Comparison of ENCODE assay signal across 17 cellular contexts in genomic region chr5:40734986-40735385, GRCh38. TPM values are rescaled to one million over a fixed set of nuclear protein-coding genes. Genes with fewer than 3 reads are reported as not detected.
DNase-seq lines count a peak whose midpoint lies in the region; ATAC-seq, FAIRE-seq and TF ChIP-seq lines count a peak whose summit lies in the region.
"Had no signal": no experiment of that assay in that cellular context is flagged by ENCODE, and none has a peak within 500 bp of the region (broad histone marks: within the 10 kb centered on the region; RNA-seq: fewer than 3 reads in every experiment).

No MANE protein-coding gene starts in this region.

- no peaks in the 10 kb centered on the region for H3K27me3 Mint-ChIP-seq in activated CD8-positive, alpha-beta T cell treated with anti-CD3 and anti-CD28 coated beads, Interleukin-2, amount 10 ng/mL, durations not matched to agents 7 days and 5 days (ENCODE audit: low read depth)

- H3K27me3 ChIP-seq in liver (ENCODE audit: control insufficient read depth in 4 of 4, insufficient read depth in 4 of 4, low read length in 3 of 4), result no peaks in the 10 kb centered on the region
- H3K27me3 ChIP-seq in HepG2 (ENCODE audit: control insufficient read depth in 1 of 2, insufficient read depth in 2 of 2, low read length in 2 of 2), result no peaks in the 10 kb centered on the region
- H3K27me3 ChIP-seq in hepatocyte, result no peaks in the 10 kb centered on the region
- H3K27me3 ChIP-seq: SJCRH30, upper lobe of right lung had no signal

- H4K20me1 ChIP-seq in HepG2 (ENCODE audit: insufficient read depth, low read length) (peaks cover 3% of the 10 kb centered on the region; the same call in 1 of the 2 replicates), hepatocyte (ENCODE audit: insufficient read depth, poor library complexity, severe bottlenecking) (no peaks in the 10 kb centered on the region)

- POLR2A ChIA-PET in HepG2 (lab: Yijun Ruan, JAX), result no interaction called here
- POLR2A ChIA-PET in activated CD8-positive, alpha-beta T cell treated with anti-CD3 and anti-CD28 coated beads, Interleukin-2, amount 10 ng/mL, durations not matched to agents 7 days and 5 days (lab: Charles Lee), result no interaction called here

- H3K9me3 ChIP-seq in liver (ENCODE audit: control insufficient read depth in 4 of 4, low read length in 3 of 4) (peaks cover 0 to 4% (median 0%) of the 10 kb centered on the region in 4 donors), HepG2 (ENCODE audit: low read length) (no peaks in the 10 kb centered on the region), hepatocyte (ENCODE audit: low read depth) (no peaks in the 10 kb centered on the region)
- H3K9me3 ChIP-seq: upper lobe of right lung had no signal

- H3K36me3 ChIP-seq in liver (ENCODE audit: control insufficient read depth in 4 of 4, insufficient read depth in 3 of 4, low read depth in 1 of 4, low read length in 3 of 4), result peaks cover 0 to 4% (median 2%) of the 10 kb centered on the region in 4 donors
- H3K36me3 ChIP-seq in HepG2 (replicated peaks in 1 of 2; ENCODE audit: control insufficient read depth in 1 of 2, insufficient read depth in 2 of 2, low read length in 2 of 2), result peaks cover 1 to 4% of the 10 kb centered on the region in 2 experiments; a peak in 1 of 5 replicates
- H3K36me3 ChIP-seq in hepatocyte (replicated peaks; ENCODE audit: insufficient read depth, low read depth), result no peaks in the 10 kb centered on the region
- H3K36me3 ChIP-seq: upper lobe of right lung had no signal

- H3K9me2 ChIP-seq in hepatocyte (replicated peaks; ENCODE audit: insufficient read depth), result no peaks in the 10 kb centered on the region

- H3K79me2 ChIP-seq in HepG2 (ENCODE audit: insufficient read depth, low read length) (no peaks in the 10 kb centered on the region), hepatocyte (peaks cover 24% of the 10 kb centered on the region)

- H2AFZ ChIP-seq in HepG2 (ENCODE audit: low read length), result no peak overlapping the region
- H2AFZ ChIP-seq in hepatocyte, result no peak overlapping the region

- peak overlapping the region; percentile 44 for H3K27ac Mint-ChIP-seq in activated CD8-positive, alpha-beta T cell treated with anti-CD3 and anti-CD28 coated beads, Interleukin-2, amount 10 ng/mL, durations not matched to agents 7 days and 5 days

- H3K4me1 Mint-ChIP-seq in activated CD8-positive, alpha-beta T cell treated with anti-CD3 and anti-CD28 coated beads, Interleukin-2, amount 10 ng/mL, durations not matched to agents 7 days and 5 days (ENCODE audit: low read depth), result peaks cover 28% of the 10 kb centered on the region

- TF ChIP-seq EP300 in HepG2 (IDR thresholded peaks at IDR 0.05; ENCODE audit: low read depth in 2 of 2, low read length in 2 of 2), result no peak
- no peak for TF ChIP-seq EP300 in HepG2 (CRISPR knock-in tag; IDR thresholded peaks at IDR 0.05; ENCODE audit: borderline replicate concordance)

- FAIRE-seq in HepG2 (lab: Jason Lieb, UNC), result no peak

- no peak for ATAC-seq in HepG2
- no peak for ATAC-seq in activated CD8-positive, alpha-beta T cell treated with anti-CD3 and anti-CD28 coated beads, Interleukin-2, amount 10 ng/mL, durations not matched to agents 7 days and 5 days
- no peak for ATAC-seq in HG03378 (IDR thresholded peaks at IDR 0.05; ENCODE audit: unreplicated experiment)

- no peaks in the 10 kb centered on the region for H3K9me3 Mint-ChIP-seq in activated CD8-positive, alpha-beta T cell treated with anti-CD3 and anti-CD28 coated beads, Interleukin-2, amount 10 ng/mL, durations not matched to agents 7 days and 5 days (ENCODE audit: insufficient read depth)

- H3K4me2 ChIP-seq in HepG2 (ENCODE audit: low read depth, low read length) (no peak overlapping the region), hepatocyte (peak overlapping the region; percentile 39)

- TF ChIP-seq CTCF in liver (IDR thresholded peaks at IDR 0.05; ENCODE audit: low read depth, low read length, missing input control) (no peak), HepG2 (CRISPR knock-in tag; IDR thresholded peaks at IDR 0.05) (no peak), hepatocyte (IDR thresholded peaks at IDR 0.05; ENCODE audit: poor library complexity) (no peak)

- in situ Hi-C loops in HepG2 (cut with HindIII; ENCODE audit: extremely low pct_ligation_motif_present, low pct_unique_long_range_greater_than_20kb), result no loop called here

- H3K4me1 ChIP-seq in liver (ENCODE audit: control insufficient read depth in 4 of 4, insufficient read depth in 4 of 4, low read length in 3 of 4) (peaks cover 2 to 34% (median 24%) of the 10 kb centered on the region in 4 donors), HepG2 (ENCODE audit: insufficient read depth, low read length) (peaks cover 24% of the 10 kb centered on the region), hepatocyte (ENCODE audit: insufficient read depth) (peaks cover 32% of the 10 kb centered on the region)

- H3K4me3 ChIP-seq in liver (ENCODE audit: low read depth in 1 of 3, low read length in 3 of 3) (no peak overlapping the region), HepG2 (replicated peaks in 1 of 3; ENCODE audit: insufficient read depth in 1 of 3, low read depth in 2 of 3, low read length in 3 of 3) (no peak overlapping the region), hepatocyte (no peak overlapping the region)
- H3K4me3 ChIP-seq: SJCRH30, upper lobe of right lung had no signal

- H3K27ac ChIP-seq in liver (ENCODE audit: low read depth in 1 of 2, low read length in 2 of 2) (no peak overlapping the region), HepG2 (ENCODE audit: extremely low read length, insufficient read depth, low read length) (no peak overlapping the region), hepatocyte (peak overlapping the region; percentile 28)
- H3K27ac ChIP-seq: SJCRH30, upper lobe of right lung had no signal

- DNase-seq in HepG2 (ENCODE audit: low spot score) (no peak), hepatocyte (ENCODE audit: low spot score) (no peak), superior temporal gyrus (ENCODE audit: extremely low spot score) (no peak), NCI-H524 (lab: John Stamatoyannopoulos, UW) (no peak)
- DNase-seq in activated CD8-positive, alpha-beta T cell treated with anti-CD3 and anti-CD28 coated beads, Interleukin-2, amount 10 ng/mL, durations not matched to agents 7 days and 5 days, result no peak
- no peak for DNase-seq in stimulated activated CD4-positive, alpha-beta T cell treated with anti-CD3 and anti-CD28 coated beads, Interleukin-12 subunit alpha, Interleukin-12 subunit beta, amount 100 ng/mL, for 4 hours
- DNase-seq: activated CD4-positive, CD25-positive, alpha-beta regulatory T cell; caudate nucleus; DMS153; Karpas-422; NCI-H2081 treated with DMSO at 0.1 percent for 48 hours; posterior cingulate gyrus; stimulated activated CD8-positive, alpha-beta memory T cell treated with anti-CD3 and anti-CD28 coated beads, Interleukin-4, amount 100 ng/mL, for 48 hours; upper lobe of right lung had no signal

- TF ChIP-seq RAD21 in liver (IDR thresholded peaks at IDR 0.05) (no peak), HepG2 (CRISPR knock-in tag; IDR thresholded peaks at IDR 0.05) (no peak)

- TF ChIP-seq POLR2A in HepG2 (IDR thresholded peaks at IDR 0.05; ENCODE audit: insufficient read depth in 1 of 2, low read depth in 2 of 2, low read length in 2 of 2), result no peak

- 74% methylated on average over 2 of the region's 2 CpGs for WGBS in liver
- WGBS in HepG2 (ENCODE audit: low lambda C conversion rate), result 92% methylated on average over 2 of the region's 2 CpGs
- WGBS in hepatocyte (ENCODE audit: low lambda C conversion rate, missing lambda C conversion rate), result 78% methylated on average over 2 of the region's 2 CpGs

- H3K9ac ChIP-seq in liver (ENCODE audit: low read depth in 1 of 2, low read length in 2 of 2), result peak overlapping the region in 1 of 2 donors; percentile 1
- H3K9ac ChIP-seq in HepG2 (ENCODE audit: insufficient read depth, low read depth, low read length), result no peak overlapping the region

- intact Hi-C loops in HepG2 (cut with micrococcal nuclease; ENCODE audit: unreplicated experiment), result loop anchor here (5.0 kb wide), 1 partner anchor 1153 kb away; no protein-coding TSS in a partner anchor

- BruUV-seq in HepG2 (replicated peaks; lab: Mats Ljungman, UMichigan), result no TSS peak

- no peak overlapping the region for H3K4me3 Mint-ChIP-seq in activated CD8-positive, alpha-beta T cell treated with anti-CD3 and anti-CD28 coated beads, Interleukin-2, amount 10 ng/mL, durations not matched to agents 7 days and 5 days

- CTCF ChIA-PET in HepG2 (lab: Yijun Ruan, JAX; ENCODE audit: low intra/inter-chr PET ratio, low total read pairs), result no interaction called here
- CTCF ChIA-PET in activated CD8-positive, alpha-beta T cell treated with anti-CD3 and anti-CD28 coated beads, Interleukin-2, amount 10 ng/mL, durations not matched to agents 7 days and 5 days (lab: Charles Lee), result interaction anchor here (1.3 to 2.9 kb wide), 5 partner anchors 21 to 786 kb away, joined by 5 to 14 read pairs (median 7); no protein-coding TSS in a partner anchor

- peaks cover 11% of the 10 kb centered on the region for H3K36me3 Mint-ChIP-seq in activated CD8-positive, alpha-beta T cell treated with anti-CD3 and anti-CD28 coated beads, Interleukin-2, amount 10 ng/mL, durations not matched to agents 7 days and 5 days (ENCODE audit: low read depth)

RNA-seq across cellular contexts. Expression of gene TTC33, which starts 20.8 kb away (rescaled TPM):
- total RNA-seq in liver (10 to 100 TPM; 10.2 to 12.0 TPM), HepG2 (2016; rRNA removed; fragmentation: Illumina TruSeq; extraction: Trizol) (20.0 and 37.9 TPM in 2 replicates), hepatocyte (15.4 and 19.3 TPM in 2 replicates)
- polyA plus RNA-seq in liver (1 to 10 TPM; 4.3 to 4.9 TPM), HepG2 (2011; rRNA removed) (3.8 and 4.5 TPM in 2 replicates), hepatocyte (5.6 and 8.8 TPM in 2 replicates)
- total RNA-seq in HepG2 (2016; cell fraction: cytosol; rRNA removed; fragmentation: Illumina TruSeq; extraction: Trizol; ENCODE audit: low read depth), result 1.3 and 1.7 TPM in 2 replicates
- total RNA-seq in HepG2 (2016; cell fraction: insoluble cytoplasmic fraction; rRNA removed; fragmentation: Illumina TruSeq; extraction: Trizol), result 18.6 and 39.1 TPM in 2 replicates
- 4.6 and 4.8 TPM in 2 replicates for total RNA-seq in HepG2 (2016; cell fraction: membrane; rRNA removed; fragmentation: Illumina TruSeq; extraction: Trizol)
- total RNA-seq in HepG2 (2016; cell fraction: nucleus; rRNA removed; fragmentation: Illumina TruSeq; extraction: Trizol), result 9.9 and 10.9 TPM in 2 replicates
- 1.4 and 2.4 TPM in 2 replicates for polyA plus RNA-seq in HepG2 (2011; cell fraction: cytosol; rRNA removed)
- polyA plus RNA-seq in HepG2 (2011; cell fraction: nucleus; rRNA removed), result 1.2 and 2.1 TPM in 2 replicates
- polyA plus RNA-seq in HepG2 (2012), result 9.7 and 10.0 TPM in 2 replicates
- 0.32 and 0.58 TPM in 2 replicates for polyA plus RNA-seq in HepG2 (2016; cell fraction: cytosol; fragmentation: Illumina TruSeq; extraction: Trizol; ENCODE audit: low read depth)
- 21.9 and 22.3 TPM in 2 replicates for polyA plus RNA-seq in HepG2 (2016; cell fraction: insoluble cytoplasmic fraction; fragmentation: Illumina TruSeq; extraction: Trizol; ENCODE audit: low read depth)
- polyA plus RNA-seq in HepG2 (2016; cell fraction: membrane; fragmentation: Illumina TruSeq; extraction: Trizol; ENCODE audit: low read depth), result 1.8 and 2.1 TPM in 2 replicates
- 8.5 and 9.4 TPM in 2 replicates for polyA plus RNA-seq in HepG2 (2016; cell fraction: nucleus; fragmentation: Illumina TruSeq; extraction: Trizol; ENCODE audit: insufficient read depth, low read depth)
- 1.7 and 4.1 TPM in 2 replicates for polyA minus RNA-seq in HepG2 (2011; rRNA and poly(A)+ RNA removed; ENCODE audit: low replicate concordance)
- polyA minus RNA-seq in HepG2 (2011; cell fraction: cytosol; rRNA and poly(A)+ RNA removed), result 7.9 and 11.0 TPM in 2 replicates
- 12.5 and 17.9 TPM in 2 replicates for polyA minus RNA-seq in HepG2 (2011; cell fraction: nucleus; rRNA and poly(A)+ RNA removed)
- total RNA-seq in activated CD8-positive, alpha-beta T cell treated with anti-CD3 and anti-CD28 coated beads, Interleukin-2, amount 10 ng/mL, durations not matched to agents 7 days and 5 days, result 10 to 100 TPM; 13.4 to 14.0 TPM

RNA-seq across cellular contexts. Expression of gene PTGER4, which starts 55.3 kb away (rescaled TPM):
- total RNA-seq in liver, result 1 to 10 TPM; 3.6 to 6.8 TPM
- polyA plus RNA-seq in liver, result 1 to 10 TPM in 1 of 2 donors, under 1 TPM in 1; 0.60 to 1.9 TPM
- 0.11 TPM in 1 of 2 replicates, not detected in the other for total RNA-seq in HepG2 (2016; rRNA removed; fragmentation: Illumina TruSeq; extraction: Trizol)
- total RNA-seq in HepG2 (2016; cell fraction: cytosol; rRNA removed; fragmentation: Illumina TruSeq; extraction: Trizol; ENCODE audit: low read depth), result not detected in 2 replicates
- total RNA-seq in HepG2 (2016; cell fraction: insoluble cytoplasmic fraction; rRNA removed; fragmentation: Illumina TruSeq; extraction: Trizol), result not detected in 2 replicates
- total RNA-seq in HepG2 (2016; cell fraction: membrane; rRNA removed; fragmentation: Illumina TruSeq; extraction: Trizol), result not detected in 2 replicates
- total RNA-seq in HepG2 (2016; cell fraction: nucleus; rRNA removed; fragmentation: Illumina TruSeq; extraction: Trizol), result not detected in 2 replicates
- polyA plus RNA-seq in HepG2 (2011; rRNA removed), result 0.01 and 0.03 TPM in 2 replicates
- 0.04 TPM in 1 of 2 replicates, not detected in the other for polyA plus RNA-seq in HepG2 (2011; cell fraction: cytosol; rRNA removed)
- polyA plus RNA-seq in HepG2 (2011; cell fraction: nucleus; rRNA removed), result 0.14 and 0.16 TPM in 2 replicates
- not detected in 2 replicates for polyA plus RNA-seq in HepG2 (2012)
- not detected in 2 replicates for polyA plus RNA-seq in HepG2 (2016; cell fraction: cytosol; fragmentation: Illumina TruSeq; extraction: Trizol; ENCODE audit: low read depth)
- polyA plus RNA-seq in HepG2 (2016; cell fraction: insoluble cytoplasmic fraction; fragmentation: Illumina TruSeq; extraction: Trizol; ENCODE audit: low read depth), result not detected in 2 replicates
- polyA plus RNA-seq in HepG2 (2016; cell fraction: membrane; fragmentation: Illumina TruSeq; extraction: Trizol; ENCODE audit: low read depth), result not detected in 2 replicates
- polyA plus RNA-seq in HepG2 (2016; cell fraction: nucleus; fragmentation: Illumina TruSeq; extraction: Trizol; ENCODE audit: insufficient read depth, low read depth), result not detected in 2 replicates
- 2.9 TPM in 1 of 2 replicates, not detected in the other for polyA minus RNA-seq in HepG2 (2011; rRNA and poly(A)+ RNA removed; ENCODE audit: low replicate concordance)
- not detected in 2 replicates for polyA minus RNA-seq in HepG2 (2011; cell fraction: cytosol; rRNA and poly(A)+ RNA removed)
- not detected in 2 replicates for polyA minus RNA-seq in HepG2 (2011; cell fraction: nucleus; rRNA and poly(A)+ RNA removed)
- total RNA-seq in activated CD8-positive, alpha-beta T cell treated with anti-CD3 and anti-CD28 coated beads, Interleukin-2, amount 10 ng/mL, durations not matched to agents 7 days and 5 days, result 10 to 100 TPM; 45.8 to 50.8 TPM
- total RNA-seq in hepatocyte, result 1.4 and 7.1 TPM in 2 replicates
- polyA plus RNA-seq in hepatocyte, result 1.4 and 3.6 TPM in 2 replicates
